ENCODE assay signal across 10 cellular contexts in the genomic region with DNA sequence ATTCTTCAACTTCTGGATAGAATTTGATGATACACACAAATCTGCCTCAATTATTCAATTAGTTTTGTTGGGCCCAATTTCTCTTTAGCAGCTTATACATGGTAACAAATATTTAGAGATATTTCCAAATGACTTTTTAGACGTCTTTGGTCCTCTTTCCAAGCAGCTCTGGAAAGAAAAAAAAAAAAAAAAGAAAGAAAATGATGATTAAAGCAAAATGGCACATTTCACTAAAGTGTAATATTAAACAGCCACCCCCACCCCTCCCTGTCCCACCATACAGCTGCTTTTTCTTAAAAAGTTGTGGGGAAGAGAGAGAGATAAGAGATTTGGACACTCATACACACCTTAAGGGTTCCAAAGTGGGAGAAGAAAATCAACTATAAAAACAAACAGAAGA. TPM values are rescaled to one million over a fixed set of nuclear protein-coding genes. Genes with fewer than 3 reads are reported as not detected.
DNase-seq lines count a peak whose midpoint lies in the region; ATAC-seq and TF ChIP-seq lines count a peak whose summit lies in the region.
"Had no signal": no experiment of that assay in that cellular context is flagged by ENCODE, and none has a peak within 500 bp of the region (broad histone marks: within the 10 kb centered on the region; RNA-seq: fewer than 3 reads in every experiment).

No MANE protein-coding gene starts in this region.

- H3K79me2 ChIP-seq in mammary epithelial cell (ENCODE audit: insufficient read depth, low read length) = peaks cover 41% of the 10 kb centered on the region

- no peaks in the 10 kb centered on the region for H3K27me3 Mint-ChIP-seq in stimulated activated naive CD8-positive, alpha-beta T cell treated with anti-CD3 and anti-CD28 coated beads, Interleukin-15, Interleukin-2, amounts not matched to agents 100 ng/mL and 50 ng/mL, for 24 hours

- H3K4me3 ChIP-seq in mammary epithelial cell (replicated peaks in 1 of 3; ENCODE audit: insufficient read depth in 1 of 3, low read depth in 2 of 3, low read length in 3 of 3) (peak overlapping the region; percentile 68 to 73 (median 72)), mononuclear cell (ENCODE audit: low read length) (peak overlapping the region; percentile 96), aorta (ENCODE audit: low read length in 2 of 2) (peak overlapping the region; percentile 71 to 72)

- H3K4me1 ChIP-seq in mammary epithelial cell (ENCODE audit: insufficient read depth, low read length) (peaks cover 8% of the 10 kb centered on the region), mononuclear cell (ENCODE audit: insufficient read depth, low read length) (peaks cover 21% of the 10 kb centered on the region), aorta (ENCODE audit: control insufficient read depth in 1 of 2, insufficient read depth in 2 of 2, low read length in 2 of 2) (peaks cover 0 to 5% of the 10 kb centered on the region in 2 donors)

- CTCF ChIA-PET in mammary epithelial cell (lab: Charles Lee; ENCODE audit: low non-redundant PET) = no interaction called here

- peaks cover 44% of the 10 kb centered on the region for H3K4me1 Mint-ChIP-seq in stimulated activated naive CD8-positive, alpha-beta T cell treated with anti-CD3 and anti-CD28 coated beads, Interleukin-15, Interleukin-2, amounts not matched to agents 100 ng/mL and 50 ng/mL, for 24 hours (ENCODE audit: low read depth)

- in situ Hi-C loops in mammary epithelial cell (cut with MboI; ENCODE audit: low sequenced_read_pairs in 2 of 2) = no loop called here

- peak overlapping the region; percentile 94 for H3K4me3 Mint-ChIP-seq in stimulated activated naive CD8-positive, alpha-beta T cell treated with anti-CD3 and anti-CD28 coated beads, Interleukin-15, Interleukin-2, amounts not matched to agents 100 ng/mL and 50 ng/mL, for 24 hours

- DNase-seq in stimulated activated naive CD8-positive, alpha-beta T cell treated with anti-CD3 and anti-CD28 coated beads, Interleukin-15, Interleukin-2, amounts not matched to agents 100 U/mL and 50 U/mL, for 24 hours = no peak
- no peak for DNase-seq in mammary epithelial cell
- no peak for DNase-seq in aorta
- no peak for DNase-seq in activated effector memory CD4-positive, alpha-beta T cell treated with Interleukin-2 at 50 U/mL for 16 hours
- DNase-seq in SIG-M5 (lab: John Stamatoyannopoulos, UW) = no peak
- no peak for DNase-seq in NCI-H1105 (lab: John Stamatoyannopoulos, UW)
- DNase-seq: activated CD4-positive, alpha-beta T cell treated with anti-CD3 and anti-CD28 coated beads for 1 hour; mucosa of descending colon had no signal

- no peak for ATAC-seq in stimulated activated naive CD8-positive, alpha-beta T cell treated with anti-CD3 and anti-CD28 coated beads, Interleukin-15, Interleukin-2, amounts not matched to agents 100 U/mL and 50 U/mL, for 24 hours
- ATAC-seq in aorta (ENCODE audit: low FRiP score) = no peak

- peak overlapping the region; percentile 89 for H3K9ac ChIP-seq in mammary epithelial cell (ENCODE audit: insufficient read depth, low read length)

- BruUV-seq in mammary epithelial cell (replicated peaks; lab: Mats Ljungman, UMichigan) = no TSS peak

- H3K9me3 Mint-ChIP-seq in stimulated activated naive CD8-positive, alpha-beta T cell treated with anti-CD3 and anti-CD28 coated beads, Interleukin-15, Interleukin-2, amounts not matched to agents 100 ng/mL and 50 ng/mL, for 24 hours = no peaks in the 10 kb centered on the region

- no peaks in the 10 kb centered on the region for H4K20me1 ChIP-seq in mammary epithelial cell (ENCODE audit: insufficient read depth, low read length)

- H3K9me3 ChIP-seq in mammary epithelial cell (replicated peaks; ENCODE audit: insufficient read depth, low read length) (no peaks in the 10 kb centered on the region), mononuclear cell (ENCODE audit: low read depth, low read length) (no peaks in the 10 kb centered on the region), aorta (ENCODE audit: control insufficient read depth, low read length) (peaks cover 1% of the 10 kb centered on the region)
- H3K9me3 ChIP-seq: mucosa of descending colon had no signal

- peak overlapping the region; percentile 98 for H3K27ac Mint-ChIP-seq in stimulated activated naive CD8-positive, alpha-beta T cell treated with anti-CD3 and anti-CD28 coated beads, Interleukin-15, Interleukin-2, amounts not matched to agents 100 ng/mL and 50 ng/mL, for 24 hours

- H3K27ac ChIP-seq in mammary epithelial cell (ENCODE audit: insufficient read depth, low read depth, low read length) (peak overlapping the region; percentile 79), aorta (ENCODE audit: low read depth in 1 of 2, low read length in 2 of 2) (no peak overlapping the region)

- peak overlapping the region; percentile 93 for H2AFZ ChIP-seq in mammary epithelial cell (ENCODE audit: low read depth, low read length)

- H3K36me3 ChIP-seq in mammary epithelial cell (ENCODE audit: insufficient read depth, low read length) = no peaks in the 10 kb centered on the region
- no peaks in the 10 kb centered on the region for H3K36me3 ChIP-seq in aorta (ENCODE audit: control insufficient read depth in 1 of 2, insufficient read depth in 2 of 2, low read length in 1 of 2)

- no peak for TF ChIP-seq CTCF in mammary epithelial cell (conservative IDR thresholded peaks at IDR 0.05 in 1 of 2, IDR thresholded peaks at IDR 0.05 in 1 of 2; ENCODE audit: extremely low read depth in 1 of 2, insufficient read depth in 1 of 2, low read depth in 1 of 2, low read length in 2 of 2)

- H3K27me3 ChIP-seq in mammary epithelial cell (ENCODE audit: insufficient read depth, low read length) (no peaks in the 10 kb centered on the region), mononuclear cell (ENCODE audit: insufficient read depth, low read length) (no peaks in the 10 kb centered on the region), aorta (ENCODE audit: control insufficient read depth in 1 of 2, insufficient read depth in 2 of 2, low read length in 1 of 2) (no peaks in the 10 kb centered on the region)

- peaks cover 36% of the 10 kb centered on the region for H3K36me3 Mint-ChIP-seq in stimulated activated naive CD8-positive, alpha-beta T cell treated with anti-CD3 and anti-CD28 coated beads, Interleukin-15, Interleukin-2, amounts not matched to agents 100 ng/mL and 50 ng/mL, for 24 hours (ENCODE audit: low read depth)

- WGBS in mammary epithelial cell (ENCODE audit: low coverage, missing lambda C conversion rate) = 79% methylated on average over 1 of the region's 1 CpG
- WGBS in aorta, 2 donors = 34 to 39% methylated on average over 1 of the region's 1 CpG

- intact Hi-C loops in mammary epithelial cell (cut with micrococcal nuclease) = loop anchor here (5.0 kb wide), 1 partner anchor 99 kb away; the partner anchor contains the start of gene SCYL3
- intact Hi-C loops in aorta (cut with DNase I) = no loop called here

- H3K4me2 ChIP-seq in mammary epithelial cell (ENCODE audit: insufficient read depth, low read depth, low read length) = peak overlapping the region; percentile 95

- dilution Hi-C loops in mammary epithelial cell (cut with HindIII; ENCODE audit: low sequenced_read_pairs) = no loop called here

RNA-seq across cellular contexts. Expression of gene METTL18, which starts 1.0 kb away (rescaled TPM):
- 1 to 10 TPM; 4.3 to 6.0 TPM for total RNA-seq in mammary epithelial cell
- 2.6 TPM for polyA plus RNA-seq in mammary epithelial cell
- not detected for polyA minus RNA-seq in mammary epithelial cell
- total RNA-seq in mononuclear cell = 6.4 TPM
- 1 to 10 TPM; 4.7 to 5.9 TPM for total RNA-seq in aorta
- 1 to 10 TPM; 5.2 to 9.6 TPM for polyA plus RNA-seq in aorta

RNA-seq across cellular contexts. Expression of gene SELE, which starts 59.9 kb away (rescaled TPM):
- not detected for total RNA-seq in mammary epithelial cell
- polyA plus RNA-seq in mammary epithelial cell = not detected
- not detected for polyA minus RNA-seq in mammary epithelial cell
- not detected for total RNA-seq in mononuclear cell
- total RNA-seq in aorta = 10 to 100 TPM; 14.8 to 38.8 TPM
- polyA plus RNA-seq in aorta = under 1 TPM in 1 of 2 donors, not detected in 1; 0.18 TPM

Comparison
In these comparisons a context has a peak if more than half of its experiments do, and no peak if none do; other contexts are left out.
1. RNA of gene SELE, which starts 59.9 kb away (total RNA-seq): 14.8 to 38.8 TPM in aorta; not detected in mammary epithelial cell and not detected in mononuclear cell (single experiment); every median in the first group is over 10 times any median in the second.
2. Peak in every context shown above with its lines, with median percentiles within 50 percentile points of each other: H3K4me3 ChIP-seq.